In the genomic region with DNA sequence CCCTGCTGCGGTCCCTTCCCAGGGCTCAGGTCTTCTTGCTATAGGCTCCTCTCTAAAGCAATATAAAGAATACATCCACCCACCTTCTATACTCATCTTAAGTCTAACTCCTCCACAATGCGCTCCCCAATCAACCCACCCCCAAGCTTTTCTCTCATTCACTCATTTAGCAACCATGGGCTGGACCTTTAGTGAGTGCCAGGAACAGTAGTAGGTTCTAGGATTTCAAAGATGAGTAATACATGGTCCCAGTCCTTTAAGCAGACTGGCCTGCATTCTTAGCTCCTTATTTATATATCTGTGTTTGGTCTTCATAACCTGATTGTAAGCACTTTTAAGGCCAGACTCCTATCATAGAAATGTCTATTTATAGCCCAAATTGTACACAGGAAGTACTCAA, we compare ENCODE assay signal across 24 cellular contexts. TPM values are rescaled to one million over a fixed set of nuclear protein-coding genes. Genes with fewer than 3 reads are reported as not detected.
"Had no signal": no experiment of that assay in that cellular context is flagged by ENCODE, and none has a peak within 500 bp of the region (broad histone marks: within the 10 kb centered on the region; RNA-seq: fewer than 3 reads in every experiment).

No MANE protein-coding gene starts in this region.

- H3K9me3 ChIP-seq: ascending aorta, esophagus squamous epithelium, lower lobe of right lung, neutrophil, sigmoid colon, tibial nerve, vagina had no signal

- H3K4me3 ChIP-seq: ascending aorta, esophagus squamous epithelium, lower lobe of right lung, sigmoid colon, tibial nerve, vagina had no signal

- DNase-seq: activated CD4-positive, alpha-beta memory T cell treated with anti-CD3 and anti-CD28 coated beads for 36 hours; activated CD4-positive, alpha-beta T cell treated with anti-CD3 and anti-CD28 coated beads for 4 hours; activated naive CD4-positive, alpha-beta T cell treated with Interleukin-2 at 50 U/mL for 16 hours; activated T-cell treated with anti-CD3 and anti-CD28 coated beads for 4 hours; cortex of kidney; effector CD4-positive, alpha-beta T cell; esophagus squamous epithelium; foreskin melanocyte; hypothalamus; lower lobe of right lung; sigmoid colon; stimulated activated CD4-positive, alpha-beta T cell treated with anti-CD3 and anti-CD28 coated beads, Interleukin-1b, Interleukin-23, amount 100 ng/mL, for 48 hours; stimulated activated naive CD8-positive, alpha-beta T cell treated with anti-CD3 and anti-CD28 coated beads, Interleukin-15, Interleukin-2, amounts not matched to agents 100 U/mL and 50 U/mL, for 24 hours; substantia nigra had no signal

- H3K36me3 ChIP-seq: ascending aorta, esophagus squamous epithelium, lower lobe of right lung, neutrophil, sigmoid colon, tibial nerve, vagina had no signal

- H3K4me3 Mint-ChIP-seq: activated CD4-positive, alpha-beta memory T cell treated with anti-CD3 and anti-CD28 coated beads for 36 hours; mesothelial cell of epicardium; natural killer cell treated with Interleukin-12 subunit alpha and Interleukin-12 subunit beta and Interleukin-15 and Interleukin-18, amount 100 ng/mL, for 72 hours; T-helper 2 cell treated with Interferon-gamma antibody and Interleukin-4, amounts not matched to agents 5 μg/mL and 100 μg/mL, for 36 hours; WTC11 had no signal

- H3K27ac Mint-ChIP-seq: activated CD4-positive, alpha-beta memory T cell treated with anti-CD3 and anti-CD28 coated beads for 36 hours; activated T-helper 2 cell treated with anti-CD3 and anti-CD28 coated beads, Interferon-gamma antibody, Interleukin-2, Interleukin-4, amounts not matched to agents 10 μg/mL and 5 μg/mL and 100 μg/mL, durations not matched to agents 14 hours and 24 hours and 36 hours; mesothelial cell of epicardium; natural killer cell treated with Interleukin-12 subunit alpha and Interleukin-12 subunit beta and Interleukin-15 and Interleukin-18, amount 100 ng/mL, for 72 hours; T-helper 2 cell treated with Interferon-gamma antibody and Interleukin-4, amounts not matched to agents 5 μg/mL and 100 μg/mL, for 36 hours; WTC11 had no signal

- H3K4me1 Mint-ChIP-seq: WTC11 had no signal

- H3K36me3 Mint-ChIP-seq: activated CD4-positive, alpha-beta memory T cell treated with anti-CD3 and anti-CD28 coated beads for 36 hours; mesothelial cell of epicardium; natural killer cell treated with Interleukin-12 subunit alpha and Interleukin-12 subunit beta and Interleukin-15 and Interleukin-18, amount 100 ng/mL, for 72 hours; WTC11 had no signal

- H3K9me3 Mint-ChIP-seq: activated CD4-positive, alpha-beta memory T cell treated with anti-CD3 and anti-CD28 coated beads for 36 hours; activated T-helper 2 cell treated with anti-CD3 and anti-CD28 coated beads, Interferon-gamma antibody, Interleukin-2, Interleukin-4, amounts not matched to agents 10 μg/mL and 5 μg/mL and 100 μg/mL, durations not matched to agents 14 hours and 24 hours and 36 hours; mesothelial cell of epicardium; natural killer cell treated with Interleukin-12 subunit alpha and Interleukin-12 subunit beta and Interleukin-15 and Interleukin-18, amount 100 ng/mL, for 72 hours; T-helper 2 cell treated with Interferon-gamma antibody and Interleukin-4, amounts not matched to agents 5 μg/mL and 100 μg/mL, for 36 hours had no signal

- ATAC-seq: lower lobe of right lung; natural killer cell treated with Interleukin-12 subunit alpha and Interleukin-12 subunit beta and Interleukin-15 and Interleukin-18, amount 100 ng/mL, for 72 hours; stimulated activated naive CD8-positive, alpha-beta T cell treated with anti-CD3 and anti-CD28 coated beads, Interleukin-15, Interleukin-2, amounts not matched to agents 100 U/mL and 50 U/mL, for 24 hours had no signal

- H3K27ac ChIP-seq: ascending aorta, esophagus squamous epithelium, lower lobe of right lung, neutrophil, sigmoid colon, vagina had no signal

- H3K27me3 ChIP-seq: ascending aorta, vagina had no signal

RNA-seq across cellular contexts. Expression of gene CAMK1G, which starts 5.9 kb away (rescaled TPM):
- total RNA-seq: activated T-helper 2 cell treated with anti-CD3 and anti-CD28 coated beads, Interferon-gamma antibody, Interleukin-2, Interleukin-4, amounts not matched to agents 10 μg/mL and 5 μg/mL and 100 μg/mL, durations not matched to agents 14 hours and 24 hours and 36 hours; ascending aorta; natural killer cell treated with Interleukin-12 subunit alpha and Interleukin-12 subunit beta and Interleukin-15 and Interleukin-18, amount 100 ng/mL, for 72 hours; vagina had no signal
- polyA plus RNA-seq: keratinocyte had no signal
